ENCODE assay signal across 17 cellular contexts in the genomic region with DNA sequence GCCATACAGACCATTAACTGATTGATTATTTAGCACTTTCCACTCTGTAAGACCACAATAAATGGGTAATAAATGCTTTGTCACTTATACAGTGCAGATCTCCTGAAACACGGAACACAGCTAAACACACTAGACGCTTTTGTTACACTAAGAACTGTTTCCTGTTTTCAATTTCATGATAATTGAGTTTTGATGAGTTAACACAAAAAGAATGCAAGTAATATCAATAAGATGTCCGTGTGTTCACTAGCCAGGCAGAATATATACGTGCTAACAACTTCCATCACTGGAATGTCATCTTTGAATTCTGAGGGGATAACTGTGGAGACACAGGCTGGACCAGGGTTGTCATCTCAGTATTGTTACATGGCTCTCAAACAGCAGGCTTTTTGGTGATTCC.
"Had no signal": no experiment of that assay in that cellular context is flagged by ENCODE, and none has a peak within 500 bp of the region (broad histone marks: within the 10 kb centered on the region; RNA-seq: fewer than 3 reads in every experiment).

No MANE protein-coding gene starts in this region.

- H3K27me3 ChIP-seq: body of pancreas, hepatocyte, neutrophil, tibial artery had no signal

- H3K4me1 ChIP-seq: body of pancreas, uterus had no signal

- ATAC-seq: activated naive CD4-positive, alpha-beta T cell treated with anti-CD3 and anti-CD28 coated beads, Interleukin-2, amount 50 U/mL, for 72 hours; activated T-cell treated with anti-CD3 and anti-CD28 coated beads, Interleukin-2, amount 50 U/mL, for 72 hours; body of pancreas; naive thymus-derived CD8-positive, alpha-beta T cell had no signal

- H3K27ac ChIP-seq: body of pancreas, coronary artery, hepatocyte, neutrophil, tibial artery, uterus had no signal

- H3K4me3 ChIP-seq: body of pancreas, coronary artery, hepatocyte, tibial artery, uterus had no signal

- H3K9me3 ChIP-seq: body of pancreas, neutrophil, tibial artery, uterus had no signal

- DNase-seq: activated CD4-positive, CD25-positive, alpha-beta regulatory T cell; activated CD8-positive, alpha-beta memory T cell treated with anti-CD3 and anti-CD28 coated beads, Interleukin-2, amount 50 U/mL, for 4 hours; activated CD8-positive, alpha-beta T cell treated with anti-CD3 and anti-CD28 coated beads, Interleukin-2, amount 10 ng/mL, durations not matched to agents 7 days and 5 days; activated gamma-delta T cell; activated T-cell treated with anti-CD3 and anti-CD28 coated beads, Interleukin-2, amount 50 U/mL, for 72 hours; body of pancreas; effector CD8-positive, alpha-beta T cell; islet precursor cell; stimulated activated CD4-positive, alpha-beta T cell treated with anti-CD3 and anti-CD28 coated beads, Interleukin-12 subunit alpha, Interleukin-12 subunit beta, amount 100 ng/mL, for 4 hours; stimulated activated CD4-positive, alpha-beta T cell treated with anti-CD3 and anti-CD28 coated beads, Interleukin-2, amount 100 ng/mL, for 24 hours; tibial artery; uterus had no signal

- H3K36me3 ChIP-seq: tibial artery, uterus had no signal
